ENCODE assay signal across 24 cellular contexts in genomic region chr14:73022051-73022450, GRCh38. TPM values are rescaled to one million over a fixed set of nuclear protein-coding genes. Genes with fewer than 3 reads are reported as not detected.
DNase-seq lines count a peak whose midpoint lies in the region; ATAC-seq, FAIRE-seq and TF ChIP-seq lines count a peak whose summit lies in the region.
"Had no signal": no experiment of that assay in that cellular context is flagged by ENCODE, and none has a peak within 500 bp of the region (broad histone marks: within the 10 kb centered on the region; RNA-seq: fewer than 3 reads in every experiment).

No MANE protein-coding gene starts in this region.

- no peak for TF ChIP-seq CTCF in natural killer cell (IDR thresholded peaks at IDR 0.05)
- TF ChIP-seq CTCF in GM12878 (IDR thresholded peaks at IDR 0.05 in 2 of 3, conservative IDR thresholded peaks at IDR 0.05 in 1 of 3; ENCODE audit: control insufficient read depth in 2 of 3, extremely low read depth in 1 of 3, insufficient read depth in 1 of 3, low read depth in 3 of 3, low read length in 3 of 3): no peak
- TF ChIP-seq CTCF in stomach (IDR thresholded peaks at IDR 0.05): no peak

- peaks cover 25% of the 10 kb centered on the region for H3K36me3 Mint-ChIP-seq in natural killer cell treated with Interleukin-12 subunit alpha and Interleukin-12 subunit beta and Interleukin-15 and Interleukin-18, amount 100 ng/mL, for 72 hours
- H3K36me3 Mint-ChIP-seq in natural killer cell: peaks cover 8% of the 10 kb centered on the region
- H3K36me3 Mint-ChIP-seq in naive thymus-derived CD4-positive, alpha-beta T cell: peaks cover 16 to 49% (median 32%) of the 10 kb centered on the region in 5 donors

- no peaks in the 10 kb centered on the region for H3K9me3 Mint-ChIP-seq in natural killer cell treated with Interleukin-12 subunit alpha and Interleukin-12 subunit beta and Interleukin-15 and Interleukin-18, amount 100 ng/mL, for 72 hours
- H3K9me3 Mint-ChIP-seq in natural killer cell: no peaks in the 10 kb centered on the region
- H3K9me3 Mint-ChIP-seq in naive thymus-derived CD4-positive, alpha-beta T cell: peaks cover 0 to 2% (median 0%) of the 10 kb centered on the region in 11 donors
- H3K9me3 Mint-ChIP-seq: activated CD4-positive, alpha-beta memory T cell treated with anti-CD3 and anti-CD28 coated beads, Interleukin-2, amount 10 ng/mL, durations not matched to agents 7 days and 5 days; stimulated activated naive CD8-positive, alpha-beta T cell treated with anti-CD3 and anti-CD28 coated beads, Interleukin-15, Interleukin-2, amounts not matched to agents 100 ng/mL and 50 ng/mL, for 24 hours had no signal

- WGBS in GM12878 (ENCODE audit: insufficient coverage, insufficient replicate concordance, low lambda C conversion rate, missing lambda C conversion rate): 98% methylated on average over 4 of the region's 4 CpGs
- 95 to 98% (median 95%) methylated on average over 4 of the region's 4 CpGs for WGBS in stomach, 5 donors

- TF ChIP-seq EP300 in GM12878 (IDR thresholded peaks at IDR 0.05; ENCODE audit: borderline replicate concordance in 1 of 2, control insufficient read depth in 1 of 2, low read depth in 2 of 2, low read length in 2 of 2) (no peak), stomach (IDR thresholded peaks at IDR 0.05) (no peak)

- in situ Hi-C loops in GM12878 (cut with MboI): no loop called here

- FAIRE-seq in GM12878 (lab: Jason Lieb, UNC): no peak
- FAIRE-seq in RCC 7860 (lab: Jason Lieb, UNC): no peak

- peaks cover 0 to 5% of the 10 kb centered on the region in 2 experiments; a peak in 2 of 4 replicates for H3K36me3 ChIP-seq in GM12878 (ENCODE audit: control insufficient read depth in 2 of 2, insufficient read depth in 2 of 2, low read length in 1 of 2)
- H3K36me3 ChIP-seq in naive thymus-derived CD4-positive, alpha-beta T cell (ENCODE audit: control insufficient read depth in 2 of 3, insufficient read depth in 3 of 3, low read length in 3 of 3): peaks cover 0 to 27% (median 0%) of the 10 kb centered on the region in 3 experiments
- peaks cover 9 to 63% (median 56%) of the 10 kb centered on the region in 4 donors for H3K36me3 ChIP-seq in stomach

- RAD21 ChIA-PET in GM12878 (lab: Charles Lee; ENCODE audit: unreplicated experiment): no interaction called here

- DNase-seq in natural killer cell treated with Interleukin-12 subunit alpha and Interleukin-12 subunit beta and Interleukin-15 and Interleukin-18, amount 100 ng/mL, for 72 hours (ENCODE audit: low spot score): no peak
- DNase-seq in natural killer cell (no peak), GM12878 (ENCODE audit: low read depth, low spot score) (no peak), RCC 7860 (ENCODE audit: low spot score) (no peak), NCI-H524 (lab: John Stamatoyannopoulos, UW) (no peak), stomach (no peak)
- no peak for DNase-seq in naive thymus-derived CD4-positive, alpha-beta T cell
- DNase-seq: ACHN; activated CD4-positive, alpha-beta memory T cell treated with anti-CD3 and anti-CD28 coated beads, Interleukin-2, amount 10 ng/mL, durations not matched to agents 7 days and 5 days; activated gamma-delta T cell treated with Interleukin-2 at 50 U/mL for 16 hours; amygdala; dermis blood vessel endothelial cell; heart left ventricle; left lung; MM.1S; NCI-H1436; NCI-H2107; NCI-H510A treated with DMSO at 0.1 percent for 48 hours; stimulated activated CD4-positive, alpha-beta T cell treated with anti-CD3 and anti-CD28 coated beads, Interleukin-4, amount 100 ng/mL, for 4 hours; trophoblast cell had no signal

- no peaks in the 10 kb centered on the region for H3K27me3 Mint-ChIP-seq in natural killer cell treated with Interleukin-12 subunit alpha and Interleukin-12 subunit beta and Interleukin-15 and Interleukin-18, amount 100 ng/mL, for 72 hours
- no peaks in the 10 kb centered on the region for H3K27me3 Mint-ChIP-seq in natural killer cell (ENCODE audit: low read depth in 2 of 2)
- H3K27me3 Mint-ChIP-seq in naive thymus-derived CD4-positive, alpha-beta T cell: no peaks in the 10 kb centered on the region
- H3K27me3 Mint-ChIP-seq: activated CD4-positive, alpha-beta memory T cell treated with anti-CD3 and anti-CD28 coated beads, Interleukin-2, amount 10 ng/mL, durations not matched to agents 7 days and 5 days; stimulated activated naive CD8-positive, alpha-beta T cell treated with anti-CD3 and anti-CD28 coated beads, Interleukin-15, Interleukin-2, amounts not matched to agents 100 ng/mL and 50 ng/mL, for 24 hours had no signal

- peaks cover 16% of the 10 kb centered on the region for H3K79me2 ChIP-seq in GM12878 (ENCODE audit: control insufficient read depth, insufficient read depth, low read length)

- H3K27me3 ChIP-seq in GM12878 (replicated peaks in 1 of 2; ENCODE audit: control insufficient read depth in 2 of 2, insufficient read depth in 2 of 2, low read length in 1 of 2) (no peaks in the 10 kb centered on the region), stomach (no peaks in the 10 kb centered on the region)
- no peaks in the 10 kb centered on the region for H3K27me3 ChIP-seq in naive thymus-derived CD4-positive, alpha-beta T cell (ENCODE audit: control insufficient read depth in 2 of 2, insufficient read depth in 2 of 2, low read length in 2 of 2)
- H3K27me3 ChIP-seq: heart left ventricle, left lung had no signal

- no peak for TF ChIP-seq RAD21 in GM12878 (IDR thresholded peaks at IDR 0.05; ENCODE audit: insufficient read depth, low read depth, low read length)

- SMC1A ChIA-PET in GM12878 (lab: Charles Lee; ENCODE audit: uncharacterized antibody, unreplicated experiment): interaction anchor here (1.5 to 2.2 kb wide), 2 partner anchors 9 to 36 kb away, joined by 3 to 8 read pairs; partner anchors contain the start of gene RBM25

- no peaks in the 10 kb centered on the region; the same call in 2 of the 3 replicates for H3K9me3 ChIP-seq in GM12878 (replicated peaks; ENCODE audit: control insufficient read depth, insufficient read depth, low read length)
- no peaks in the 10 kb centered on the region for H3K9me3 ChIP-seq in naive thymus-derived CD4-positive, alpha-beta T cell (ENCODE audit: control insufficient read depth in 2 of 3, low read length in 3 of 3)
- H3K9me3 ChIP-seq in stomach: no peaks in the 10 kb centered on the region
- H3K9me3 ChIP-seq: heart left ventricle, left lung had no signal

- peak overlapping the region; percentile 55 for H3K4me3 Mint-ChIP-seq in natural killer cell treated with Interleukin-12 subunit alpha and Interleukin-12 subunit beta and Interleukin-15 and Interleukin-18, amount 100 ng/mL, for 72 hours
- no peak overlapping the region for H3K4me3 Mint-ChIP-seq in natural killer cell
- peak overlapping the region in 7 of 10 donors; percentile 7 to 54 (median 39) for H3K4me3 Mint-ChIP-seq in naive thymus-derived CD4-positive, alpha-beta T cell
- H3K4me3 Mint-ChIP-seq: activated CD4-positive, alpha-beta memory T cell treated with anti-CD3 and anti-CD28 coated beads, Interleukin-2, amount 10 ng/mL, durations not matched to agents 7 days and 5 days; stimulated activated naive CD8-positive, alpha-beta T cell treated with anti-CD3 and anti-CD28 coated beads, Interleukin-15, Interleukin-2, amounts not matched to agents 100 ng/mL and 50 ng/mL, for 24 hours had no signal

- no peak overlapping the region for H2AFZ ChIP-seq in GM12878 (ENCODE audit: control insufficient read depth, low read depth, low read length)

- H3K27ac ChIP-seq in GM12878 (ENCODE audit: control insufficient read depth, insufficient read depth) (no peak overlapping the region), stomach (no peak overlapping the region)
- H3K27ac ChIP-seq in naive thymus-derived CD4-positive, alpha-beta T cell (ENCODE audit: low read depth, low read length): no peak overlapping the region
- H3K27ac ChIP-seq: heart left ventricle, left lung, RWPE1 had no signal

- H3K4me1 ChIP-seq in GM12878 (ENCODE audit: control insufficient read depth, insufficient read depth, low read length): no peaks in the 10 kb centered on the region
- peaks cover 10 to 11% of the 10 kb centered on the region in 2 donors for H3K4me1 ChIP-seq in naive thymus-derived CD4-positive, alpha-beta T cell (ENCODE audit: control insufficient read depth in 2 of 2, insufficient read depth in 2 of 2, low read length in 2 of 2)
- peaks cover 8 to 69% (median 44%) of the 10 kb centered on the region in 4 donors for H3K4me1 ChIP-seq in stomach

- peak overlapping the region; percentile 47; the same call in 1 of the 2 replicates for H3K4me3 ChIP-seq in GM12878
- H3K4me3 ChIP-seq in naive thymus-derived CD4-positive, alpha-beta T cell (ENCODE audit: low read length): no peak overlapping the region
- peak overlapping the region in 1 of 4 donors; percentile 16 for H3K4me3 ChIP-seq in stomach
- H3K4me3 ChIP-seq: left lung had no signal

- no peak overlapping the region for H3K27ac Mint-ChIP-seq in natural killer cell treated with Interleukin-12 subunit alpha and Interleukin-12 subunit beta and Interleukin-15 and Interleukin-18, amount 100 ng/mL, for 72 hours
- peak overlapping the region in 1 of 2 donors; percentile 28 for H3K27ac Mint-ChIP-seq in natural killer cell
- H3K27ac Mint-ChIP-seq in naive thymus-derived CD4-positive, alpha-beta T cell: no peak overlapping the region
- H3K27ac Mint-ChIP-seq: activated CD4-positive, alpha-beta memory T cell treated with anti-CD3 and anti-CD28 coated beads, Interleukin-2, amount 10 ng/mL, durations not matched to agents 7 days and 5 days; stimulated activated naive CD8-positive, alpha-beta T cell treated with anti-CD3 and anti-CD28 coated beads, Interleukin-15, Interleukin-2, amounts not matched to agents 100 ng/mL and 50 ng/mL, for 24 hours had no signal

- H3K4me2 ChIP-seq in GM12878 (ENCODE audit: control insufficient read depth, insufficient read depth): peak overlapping the region; percentile 35

- H3K4me1 Mint-ChIP-seq in natural killer cell treated with Interleukin-12 subunit alpha and Interleukin-12 subunit beta and Interleukin-15 and Interleukin-18, amount 100 ng/mL, for 72 hours (ENCODE audit: low read depth in 2 of 2): peaks cover 42 to 52% of the 10 kb centered on the region in 2 donors
- peaks cover 49 to 50% of the 10 kb centered on the region in 2 donors for H3K4me1 Mint-ChIP-seq in natural killer cell
- peaks cover 44 to 74% (median 59%) of the 10 kb centered on the region in 7 donors for H3K4me1 Mint-ChIP-seq in naive thymus-derived CD4-positive, alpha-beta T cell

- intact Hi-C loops in natural killer cell (cut with micrococcal nuclease) (no loop called here), GM12878 (cut with micrococcal nuclease; ENCODE audit: unreplicated experiment) (no loop called here), stomach (cut with DNase I; ENCODE audit: low total_unique reads) (no loop called here)
- intact Hi-C loops in naive thymus-derived CD4-positive, alpha-beta T cell (cut with micrococcal nuclease): no loop called here

- POLR2A ChIA-PET in GM12878 (lab: Charles Lee): interaction anchor here (1.0 kb wide), 1 partner anchor 13 kb away, joined by 4 read pairs; no protein-coding TSS in a partner anchor
- POLR2A ChIA-PET in naive thymus-derived CD4-positive, alpha-beta T cell (lab: Charles Lee): interaction anchor here (0.6 kb wide), 1 partner anchor 82 kb away, joined by 4 read pairs; no protein-coding TSS in a partner anchor

- ATAC-seq in natural killer cell treated with Interleukin-12 subunit alpha and Interleukin-12 subunit beta and Interleukin-15 and Interleukin-18, amount 100 ng/mL, for 72 hours: no peak
- no peak for ATAC-seq in natural killer cell
- no peak for ATAC-seq in GM12878
- ATAC-seq in naive thymus-derived CD4-positive, alpha-beta T cell: no peak
- ATAC-seq in HG02938 (IDR thresholded peaks at IDR 0.05; ENCODE audit: unreplicated experiment): no peak
- ATAC-seq: HCT116, heart left ventricle, left lung had no signal

- no TSS peak for BruUV-seq in GM12878 (replicated peaks; lab: Mats Ljungman, UMichigan)

- H3K9ac ChIP-seq in GM12878 (ENCODE audit: control insufficient read depth, insufficient read depth, low read length): no peak overlapping the region

- TF ChIP-seq POLR2A in GM12878 (IDR thresholded peaks at IDR 0.05; ENCODE audit: low read depth, low read length) (no peak), stomach (IDR thresholded peaks at IDR 0.05) (no peak)

- CTCF ChIA-PET in GM12878 (lab: Yijun Ruan, JAX): interaction anchor here (0.7 kb wide), 1 partner anchor 344 kb away, joined by 3 read pairs; no protein-coding TSS in a partner anchor
- CTCF ChIA-PET in naive thymus-derived CD4-positive, alpha-beta T cell (lab: Charles Lee): interaction anchor here (0.7 kb wide), 1 partner anchor 707 kb away, joined by 3 read pairs; no protein-coding TSS in a partner anchor

- H4K20me1 ChIP-seq in GM12878 (ENCODE audit: control insufficient read depth, insufficient read depth): no peaks in the 10 kb centered on the region

RNA-seq across cellular contexts. Expression of gene ZFYVE1, which starts 4.9 kb away (rescaled TPM):
- total RNA-seq in natural killer cell treated with Interleukin-12 subunit alpha and Interleukin-12 subunit beta and Interleukin-15 and Interleukin-18, amount 100 ng/mL, for 72 hours: 10 to 100 TPM; 17.9 to 25.2 TPM
- total RNA-seq in natural killer cell (10 to 100 TPM; 24.1 to 28.6 (median 25.6) TPM), GM12878 (2014; rRNA removed) (5.5 TPM in 2 replicates), GM12878 (2014; rRNA removed; fragmentation: Illumina TruSeq; extraction: Trizol) (5.2 and 6.6 TPM in 2 replicates), GM12878 (2021) (9.6 and 10.9 TPM in 2 replicates), stomach (10 to 100 TPM in 3 of 5 donors, 1 to 10 TPM in 2; 2.7 to 50.8 (median 14.5) TPM)
- total RNA-seq in GM12878 (2013; cell fraction: nucleolus; rRNA removed): 33.4 and 34.8 TPM in 2 replicates
- 6.2 TPM for polyA plus RNA-seq in GM12878 (2011; ENCODE audit: low read depth)
- polyA plus RNA-seq in GM12878 (2011; rRNA removed) (8.0 and 13.3 TPM in 2 replicates), GM12878 (2014; fragmentation: Illumina TruSeq; extraction: Trizol) (6.0 and 6.2 TPM in 2 replicates), GM12878 (2014; fragmentation: Nextera tagmentation; extraction: Ambion mirVana) (1 to 10 TPM; 1.2 to 1.4 TPM), GM12878 (2014; rRNA removed) (5.6 and 7.3 TPM in 2 replicates), GM12878 (2016; fragmentation: Nextera tagmentation; extraction: Ambion mirVana) (1 to 10 TPM; 7.6 to 8.9 TPM), stomach (1 to 10 TPM; 3.4 to 6.1 (median 5.5) TPM)
- 11.9 and 13.0 TPM in 2 replicates for polyA plus RNA-seq in GM12878 (2011; cell fraction: cytosol; rRNA removed)
- 22.2 and 26.7 TPM in 2 replicates for polyA plus RNA-seq in GM12878 (2011; cell fraction: nucleus; rRNA removed)
- 7.2 and 9.7 TPM in 2 replicates for polyA plus RNA-seq in GM12878 (2012)
- polyA minus RNA-seq in GM12878 (2011; rRNA and poly(A)+ RNA removed): 22.9 and 25.5 TPM in 2 replicates
- polyA minus RNA-seq in GM12878 (2011; cell fraction: cytosol; rRNA and poly(A)+ RNA removed): 5.3 and 5.8 TPM in 2 replicates
- polyA minus RNA-seq in GM12878 (2011; cell fraction: nucleus; rRNA and poly(A)+ RNA removed): 9.4 and 21.9 TPM in 2 replicates
- 10 to 100 TPM; 15.3 to 24.8 (median 19.1) TPM for total RNA-seq in naive thymus-derived CD4-positive, alpha-beta T cell
- polyA plus RNA-seq in naive thymus-derived CD4-positive, alpha-beta T cell: 1 to 10 TPM; 6.1 to 6.4 TPM

RNA-seq across cellular contexts. Expression of gene RBM25, which starts 36.3 kb away (rescaled TPM):
- 100 to 1,000 TPM in 1 of 2 donors, 10 to 100 TPM in 1; 99.7 to 144 TPM for total RNA-seq in natural killer cell treated with Interleukin-12 subunit alpha and Interleukin-12 subunit beta and Interleukin-15 and Interleukin-18, amount 100 ng/mL, for 72 hours
- total RNA-seq in natural killer cell (100 to 1,000 TPM; 180 to 185 (median 182) TPM), GM12878 (2014; rRNA removed) (43.4 and 46.0 TPM in 2 replicates), GM12878 (2014; rRNA removed; fragmentation: Illumina TruSeq; extraction: Trizol) (70.2 and 74.2 TPM in 2 replicates), GM12878 (2021) (78.3 and 84.6 TPM in 2 replicates), stomach (100 to 1,000 TPM; 100 to 149 (median 119) TPM)
- total RNA-seq in GM12878 (2013; cell fraction: nucleolus; rRNA removed): 467 and 503 TPM in 2 replicates
- polyA plus RNA-seq in GM12878 (2011; ENCODE audit: low read depth): 38.6 TPM
- polyA plus RNA-seq in GM12878 (2011; rRNA removed) (77.9 and 126 TPM in 2 replicates), GM12878 (2014; fragmentation: Illumina TruSeq; extraction: Trizol) (125 and 156 TPM in 2 replicates), GM12878 (2014; fragmentation: Nextera tagmentation; extraction: Ambion mirVana) (10 to 100 TPM; 64.9 to 71.2 TPM), GM12878 (2014; rRNA removed) (56.6 and 61.5 TPM in 2 replicates), GM12878 (2016; fragmentation: Nextera tagmentation; extraction: Ambion mirVana) (10 to 100 TPM; 74.0 to 77.4 TPM), stomach (10 to 100 TPM; 15.5 to 47.2 (median 28.8) TPM)
- polyA plus RNA-seq in GM12878 (2011; cell fraction: cytosol; rRNA removed): 24.7 and 25.5 TPM in 2 replicates
- polyA plus RNA-seq in GM12878 (2011; cell fraction: nucleus; rRNA removed): 228 and 235 TPM in 2 replicates
- polyA plus RNA-seq in GM12878 (2012): 54.1 and 62.6 TPM in 2 replicates
- 33.9 and 35.2 TPM in 2 replicates for polyA minus RNA-seq in GM12878 (2011; rRNA and poly(A)+ RNA removed)
- polyA minus RNA-seq in GM12878 (2011; cell fraction: cytosol; rRNA and poly(A)+ RNA removed): 18.6 and 21.2 TPM in 2 replicates
- 97.3 and 135 TPM in 2 replicates for polyA minus RNA-seq in GM12878 (2011; cell fraction: nucleus; rRNA and poly(A)+ RNA removed)
- total RNA-seq in naive thymus-derived CD4-positive, alpha-beta T cell: 100 to 1,000 TPM; 111 to 168 (median 146) TPM
- polyA plus RNA-seq in naive thymus-derived CD4-positive, alpha-beta T cell: 10 to 100 TPM; 43.0 to 76.6 TPM
